ENCODE assay signal across 12 cellular contexts in the genomic region with DNA sequence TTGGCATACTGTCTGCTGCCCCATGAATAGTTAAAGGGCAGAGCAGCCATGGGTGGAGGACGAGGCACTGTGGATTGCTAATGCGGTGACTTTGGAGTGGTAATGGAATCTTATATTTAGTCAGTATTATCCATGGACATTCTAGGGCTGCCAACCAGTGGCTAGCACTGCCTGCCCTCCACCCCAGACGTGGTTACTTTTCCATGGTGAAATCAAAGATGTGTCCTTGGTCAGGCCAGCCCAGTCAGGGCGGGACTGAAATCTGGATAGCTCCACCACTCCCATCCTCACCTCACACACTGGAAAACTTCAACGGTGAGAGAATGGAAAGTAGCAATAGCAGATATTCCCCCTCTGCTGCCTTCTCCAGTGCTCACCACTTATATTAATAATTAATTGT. TPM values are rescaled to one million over a fixed set of nuclear protein-coding genes. Genes with fewer than 3 reads are reported as not detected.
A peak's percentile ranks its signal among the peaks of the same experiment; 100 is the strongest.
DNase-seq lines count a peak whose midpoint lies in the region; ATAC-seq lines count a peak whose summit lies in the region.
"Had no signal": no experiment of that assay in that cellular context is flagged by ENCODE, and none has a peak within 500 bp of the region (broad histone marks: within the 10 kb centered on the region; RNA-seq: fewer than 3 reads in every experiment).

No MANE protein-coding gene starts in this region.

- no peak overlapping the region for H3K4me2 ChIP-seq in GM23248 (ENCODE audit: unreplicated experiment)

- intact Hi-C loops in left colon (cut with DNase I, micrococcal nuclease): no loop called here

- peak overlapping the region; percentile 89 for H3K27ac Mint-ChIP-seq in stimulated activated naive CD8-positive, alpha-beta T cell treated with anti-CD3 and anti-CD28 coated beads, Interleukin-15, Interleukin-2, amounts not matched to agents 100 ng/mL and 50 ng/mL, for 24 hours
- peak overlapping the region; percentile 93 for H3K27ac Mint-ChIP-seq in activated T-helper 17 cell treated with anti-CD3 and anti-CD28 coated beads, Interleukin-2, amount 50 U/mL, for 72 hours
- H3K27ac Mint-ChIP-seq in immature natural killer cell: no peak overlapping the region

- H3K9ac ChIP-seq in GM23248: no peak overlapping the region

- H3K27ac ChIP-seq in SJCRH30 (no peak overlapping the region), GM23248 (no peak overlapping the region)

- H3K36me3 Mint-ChIP-seq in stimulated activated naive CD8-positive, alpha-beta T cell treated with anti-CD3 and anti-CD28 coated beads, Interleukin-15, Interleukin-2, amounts not matched to agents 100 ng/mL and 50 ng/mL, for 24 hours (ENCODE audit: low read depth): no peaks in the 10 kb centered on the region
- peaks cover 19% of the 10 kb centered on the region for H3K36me3 Mint-ChIP-seq in activated T-helper 17 cell treated with anti-CD3 and anti-CD28 coated beads, Interleukin-2, amount 50 U/mL, for 72 hours (ENCODE audit: low read depth)
- no peaks in the 10 kb centered on the region for H3K36me3 Mint-ChIP-seq in immature natural killer cell

- H2AFZ ChIP-seq in GM23248: no peak overlapping the region

- H3K4me3 Mint-ChIP-seq in stimulated activated naive CD8-positive, alpha-beta T cell treated with anti-CD3 and anti-CD28 coated beads, Interleukin-15, Interleukin-2, amounts not matched to agents 100 ng/mL and 50 ng/mL, for 24 hours: peak overlapping the region; percentile 88
- H3K4me3 Mint-ChIP-seq in activated T-helper 17 cell treated with anti-CD3 and anti-CD28 coated beads, Interleukin-2, amount 50 U/mL, for 72 hours: peak overlapping the region; percentile 96
- H3K4me3 Mint-ChIP-seq in immature natural killer cell: peak overlapping the region in 4 of 5 donors; percentile 80 to 92 (median 88)

- peaks cover 10% of the 10 kb centered on the region; the same call in 1 of the 2 replicates for H3K4me1 ChIP-seq in SJCRH30
- H3K4me1 ChIP-seq in GM23248 (ENCODE audit: insufficient read depth): no peaks in the 10 kb centered on the region

- no peaks in the 10 kb centered on the region for H3K79me2 ChIP-seq in GM23248 (ENCODE audit: insufficient read depth)

- in situ Hi-C loops in GM23248 (cut with MboI): no loop called here

- WGBS in GM23248 (ENCODE audit: low coverage in 1 of 2, low lambda C conversion rate in 2 of 2, missing lambda C conversion rate in 2 of 2), 2 experiments: 59 to 61% methylated on average over 5 of the region's 5 CpGs

- H3K4me1 Mint-ChIP-seq in stimulated activated naive CD8-positive, alpha-beta T cell treated with anti-CD3 and anti-CD28 coated beads, Interleukin-15, Interleukin-2, amounts not matched to agents 100 ng/mL and 50 ng/mL, for 24 hours (ENCODE audit: low read depth): peaks cover 65% of the 10 kb centered on the region
- H3K4me1 Mint-ChIP-seq in activated T-helper 17 cell treated with anti-CD3 and anti-CD28 coated beads, Interleukin-2, amount 50 U/mL, for 72 hours: peaks cover 29% of the 10 kb centered on the region
- peaks cover 39 to 52% of the 10 kb centered on the region in 2 donors for H3K4me1 Mint-ChIP-seq in immature natural killer cell

- no peaks in the 10 kb centered on the region for H3K9me3 ChIP-seq in SJCRH30 (replicated peaks)
- H3K9me3 ChIP-seq in GM23248 (ENCODE audit: low read depth): no peaks in the 10 kb centered on the region

- H3F3A ChIP-seq in GM23248 (ENCODE audit: insufficient read depth): no peaks in the 10 kb centered on the region

- H3K36me3 ChIP-seq in SJCRH30: no peaks in the 10 kb centered on the region; the same call in 1 of the 2 replicates
- H3K36me3 ChIP-seq in GM23248 (ENCODE audit: low read depth): no peaks in the 10 kb centered on the region

- no peaks in the 10 kb centered on the region for H3K27me3 ChIP-seq in SJCRH30
- peaks cover 56% of the 10 kb centered on the region for H3K27me3 ChIP-seq in GM23248 (replicated peaks; ENCODE audit: insufficient read depth)

- no peak for DNase-seq in stimulated activated naive CD8-positive, alpha-beta T cell treated with anti-CD3 and anti-CD28 coated beads, Interleukin-15, Interleukin-2, amounts not matched to agents 100 U/mL and 50 U/mL, for 24 hours
- DNase-seq in immature natural killer cell: no peak
- DNase-seq in left colon: no peak
- no peak for DNase-seq in hypothalamus (lab: John Stamatoyannopoulos, UW)
- no peak for DNase-seq in SJCRH30
- no peak for DNase-seq in GM23248
- DNase-seq: cerebellar nuclear complex, KG1, NCI-H2107 had no signal

- H3K4me3 ChIP-seq in SJCRH30: no peak overlapping the region; the same call in 1 of the 2 replicates
- no peak overlapping the region for H3K4me3 ChIP-seq in GM23248

- H3K9me2 ChIP-seq in GM23248 (ENCODE audit: insufficient read depth): no peaks in the 10 kb centered on the region

- no peaks in the 10 kb centered on the region for H4K20me1 ChIP-seq in GM23248 (ENCODE audit: insufficient read depth)

- ATAC-seq in stimulated activated naive CD8-positive, alpha-beta T cell treated with anti-CD3 and anti-CD28 coated beads, Interleukin-15, Interleukin-2, amounts not matched to agents 100 U/mL and 50 U/mL, for 24 hours: no peak
- ATAC-seq in activated T-helper 17 cell treated with anti-CD3 and anti-CD28 coated beads, Interleukin-2, amount 50 U/mL, for 72 hours (replicated peaks): no peak
- no peak for ATAC-seq in left colon
- ATAC-seq: left lobe of liver had no signal

- H3K9me3 Mint-ChIP-seq in stimulated activated naive CD8-positive, alpha-beta T cell treated with anti-CD3 and anti-CD28 coated beads, Interleukin-15, Interleukin-2, amounts not matched to agents 100 ng/mL and 50 ng/mL, for 24 hours: no peaks in the 10 kb centered on the region
- no peaks in the 10 kb centered on the region for H3K9me3 Mint-ChIP-seq in activated T-helper 17 cell treated with anti-CD3 and anti-CD28 coated beads, Interleukin-2, amount 50 U/mL, for 72 hours
- no peaks in the 10 kb centered on the region for H3K9me3 Mint-ChIP-seq in immature natural killer cell

- H3K27me3 Mint-ChIP-seq in stimulated activated naive CD8-positive, alpha-beta T cell treated with anti-CD3 and anti-CD28 coated beads, Interleukin-15, Interleukin-2, amounts not matched to agents 100 ng/mL and 50 ng/mL, for 24 hours: peaks cover 5% of the 10 kb centered on the region
- H3K27me3 Mint-ChIP-seq in activated T-helper 17 cell treated with anti-CD3 and anti-CD28 coated beads, Interleukin-2, amount 50 U/mL, for 72 hours: no peaks in the 10 kb centered on the region
- peaks cover 5 to 31% (median 6%) of the 10 kb centered on the region in 3 donors for H3K27me3 Mint-ChIP-seq in immature natural killer cell (ENCODE audit: low read depth in 3 of 3)

RNA-seq across cellular contexts. Expression of a gene that starts 2.3 kb away (rescaled TPM):
- total RNA-seq in activated T-helper 17 cell treated with anti-CD3 and anti-CD28 coated beads, Interleukin-2, amount 50 U/mL, for 72 hours: 1 to 10 TPM; 4.7 to 8.0 TPM
- polyA plus RNA-seq in immature natural killer cell (1 to 10 TPM in 2 of 3 donors, under 1 TPM in 1; 0.98 to 1.4 (median 1.3) TPM), GM23248 (2016; fragmentation: Nextera tagmentation; extraction: Ambion mirVana) (not detected in 2 replicates)
- total RNA-seq in left colon: under 1 TPM; 0.34 to 0.73 TPM
- total RNA-seq in SJCRH30 (2014; rRNA removed; shearing (Covaris generic)): 6.4 and 6.5 TPM in 2 replicates
- total RNA-seq in GM23248 (2014; rRNA removed; shearing (Covaris generic)): not detected in 2 replicates

RNA-seq across cellular contexts. Expression of a gene that starts 43.6 kb away (rescaled TPM):
- total RNA-seq in activated T-helper 17 cell treated with anti-CD3 and anti-CD28 coated beads, Interleukin-2, amount 50 U/mL, for 72 hours: 10 to 100 TPM; 61.9 to 67.1 TPM
- polyA plus RNA-seq in immature natural killer cell: 10 to 100 TPM; 21.3 to 37.3 (median 28.5) TPM
- total RNA-seq in left colon: 10 to 100 TPM; 19.9 to 21.1 TPM
- total RNA-seq in SJCRH30 (2014; rRNA removed; shearing (Covaris generic)): 44.5 and 47.8 TPM in 2 replicates
- 20.5 and 26.1 TPM in 2 replicates for total RNA-seq in GM23248 (2014; rRNA removed; shearing (Covaris generic))
- 29.4 and 31.6 TPM in 2 replicates for polyA plus RNA-seq in GM23248 (2016; fragmentation: Nextera tagmentation; extraction: Ambion mirVana)

Comparison
In these comparisons a context has a peak if more than half of its experiments do, and no peak if none do; other contexts are left out.
1. H3K27ac Mint-ChIP-seq: peak in stimulated activated naive CD8-positive, alpha-beta T cell treated with anti-CD3 and anti-CD28 coated beads, Interleukin-15, Interleukin-2, amounts not matched to agents 100 ng/mL and 50 ng/mL, for 24 hours (single experiment) and activated T-helper 17 cell treated with anti-CD3 and anti-CD28 coated beads, Interleukin-2, amount 50 U/mL, for 72 hours (single experiment); none in immature natural killer cell (0 of 6).
2. Peak in every context shown above with its lines, with median percentiles within 50 percentile points of each other: H3K4me3 Mint-ChIP-seq.